ENCODE assay signal across 31 cellular contexts in genomic region chr22:20453222-20453621, GRCh38.
"Had no signal": no experiment of that assay in that cellular context is flagged by ENCODE, and none has a peak within 500 bp of the region (broad histone marks: within the 10 kb centered on the region; RNA-seq: fewer than 3 reads in every experiment).

No MANE protein-coding gene starts in this region.

- H3K4me3 ChIP-seq: ascending aorta, cardiac muscle cell had no signal

- H3K36me3 ChIP-seq: cardiac muscle cell had no signal

- DNase-seq: activated B cell treated with CpG ODN at 0.5 μM for 24 hours; activated CD4-positive, alpha-beta memory T cell treated with anti-CD3 and anti-CD28 coated beads for 36 hours; activated CD4-positive, alpha-beta T cell treated with anti-CD3 and anti-CD28 coated beads for 4 hours; activated CD4-positive, alpha-beta T cell treated with anti-CD3 and anti-CD28 coated beads, Interleukin-2, amount 10 ng/mL, durations not matched to agents 24 days and 14 days; activated CD4-positive, alpha-beta T cell treated with anti-CD3 and anti-CD28 coated beads, Interleukin-2, amount 50 U/mL, for 1 hour; activated CD4-positive, alpha-beta T cell treated with anti-CD3 and anti-CD28 coated beads, Interleukin-2, amount 50 U/mL, for 4 hours; activated CD4-positive, CD25-positive, alpha-beta regulatory T cell treated with anti-CD3 and anti-CD28 coated beads, Interleukin-2, amount 50 U/mL, for 72 hours; activated CD8-positive, alpha-beta memory T cell treated with anti-CD3 and anti-CD28 coated beads, Interleukin-2, amount 50 U/mL, for 4 hours; activated CD8-positive, alpha-beta T cell treated with anti-CD3 and anti-CD28 coated beads for 36 hours; activated effector memory CD4-positive, alpha-beta T cell treated with anti-CD3 and anti-CD28 coated beads, Interleukin-2, amount 50 U/mL, for 16 hours; activated gamma-delta T cell treated with Interleukin-2 at 50 U/mL for 16 hours; activated naive CD4-positive, alpha-beta T cell; activated naive CD4-positive, alpha-beta T cell treated with anti-CD3 and anti-CD28 coated beads, Interleukin-2, amount 10 ng/mL, durations not matched to agents 7 days and 5 days; activated naive CD8-positive, alpha-beta T cell treated with anti-CD3 and anti-CD28 coated beads, Interleukin-2, amount 10 ng/mL, durations not matched to agents 7 days and 5 days; activated naive CD8-positive, alpha-beta T cell treated with anti-CD3 and anti-CD28 coated beads, Interleukin-2, amount 50 U/mL, for 24 hours; activated T-cell treated with anti-CD3 and anti-CD28 coated beads for 4 hours; activated T-cell treated with anti-CD3 and anti-CD28 coated beads, Interleukin-2, amount 50 U/mL, for 1 hour; activated T-cell treated with anti-CD3 and anti-CD28 coated beads, Interleukin-2, amount 50 U/mL, for 4 hours; activated T-cell treated with anti-CD3 and anti-CD28 coated beads, Interleukin-2, amount 50 U/mL, for 72 hours; amygdala; anterior cingulate cortex; caudate nucleus; cerebellar nuclear complex; T-helper 2 cell; T-helper 9 cell had no signal

- H3K27ac ChIP-seq: ascending aorta, cardiac muscle cell, VCaP had no signal

- ATAC-seq: activated CD8-positive, alpha-beta T cell treated with anti-CD3 and anti-CD28 coated beads for 36 hours; activated naive CD8-positive, alpha-beta T cell treated with anti-CD3 and anti-CD28 coated beads, Interleukin-2, amount 50 U/mL, for 24 hours; activated T-cell treated with anti-CD3 and anti-CD28 coated beads, Interleukin-2, amount 50 U/mL, for 4 hours; activated T-cell treated with anti-CD3 and anti-CD28 coated beads, Interleukin-2, amount 50 U/mL, for 72 hours; activated T-helper 17 cell treated with anti-CD3 and anti-CD28 coated beads, Interleukin-2, amount 50 U/mL, for 72 hours had no signal

- H3K9me3 ChIP-seq: ascending aorta had no signal

- FAIRE-seq: bronchial epithelial cell, TTC549 had no signal

- H3K27me3 ChIP-seq: ascending aorta, cardiac muscle cell had no signal

- H3K4me1 ChIP-seq: ascending aorta had no signal
